Comparison of ENCODE assay signal across 8 cellular contexts in the genomic region with DNA sequence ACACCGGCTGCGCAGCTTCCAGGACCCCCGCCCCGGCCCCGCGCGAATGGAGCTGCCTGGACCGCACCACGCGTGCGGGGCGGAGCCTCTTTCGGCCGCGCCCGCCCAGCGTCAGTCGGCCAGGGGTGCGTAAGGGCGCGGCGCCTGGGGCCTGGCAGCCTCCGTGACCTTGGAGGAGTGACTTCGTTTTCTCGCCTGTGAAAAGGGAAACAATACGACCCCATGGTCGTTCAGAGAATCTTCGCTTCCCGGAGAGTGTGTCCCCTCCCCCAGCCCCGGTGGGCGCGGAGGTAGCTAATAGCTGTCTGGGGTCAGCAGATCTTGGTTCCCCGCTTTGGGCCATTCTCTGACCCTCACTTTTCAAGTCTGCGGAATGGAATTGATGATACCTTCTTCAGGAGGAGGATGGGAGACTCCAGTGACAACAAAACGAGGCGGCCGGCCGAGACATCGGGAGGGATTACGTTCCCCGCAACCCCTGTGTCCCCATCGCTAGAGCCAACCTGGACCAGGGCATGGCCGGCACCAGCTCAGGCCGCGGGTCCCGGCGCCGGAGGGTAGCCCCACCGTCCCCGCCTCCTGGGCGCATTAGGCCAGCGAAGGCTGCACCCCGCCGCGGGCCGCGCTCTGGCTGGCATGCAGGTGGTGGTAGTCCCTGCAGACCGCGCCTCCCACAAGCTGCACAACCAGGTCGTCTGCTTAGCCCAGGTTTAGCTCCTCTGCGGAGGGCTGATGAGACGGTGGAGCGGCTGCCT. TPM values are rescaled to one million over a fixed set of nuclear protein-coding genes. Genes with fewer than 3 reads are reported as not detected.
DNase-seq lines count a peak whose midpoint lies in the region; ATAC-seq and TF ChIP-seq lines count a peak whose summit lies in the region.

No MANE protein-coding gene starts in this region.

- peak in 1 of 2 donors; percentile 60 for TF ChIP-seq EP300 in tibial nerve (IDR thresholded peaks at IDR 0.05)

- H3K27me3 ChIP-seq in CD4-positive, alpha-beta memory T cell (ENCODE audit: insufficient read depth, low read length), result no peaks in the 10 kb centered on the region
- H3K27me3 ChIP-seq in HL-60 (ENCODE audit: insufficient read depth, poor library complexity, severe bottlenecking) (no peaks in the 10 kb centered on the region), PC-3 (ENCODE audit: low read length) (no peaks in the 10 kb centered on the region), fibroblast of lung (ENCODE audit: control insufficient read depth, insufficient read depth, low read length) (no peaks in the 10 kb centered on the region), tibial nerve (no peaks in the 10 kb centered on the region)

- 2 to 3% methylated on average over 22 to 34 of the region's 63 CpGs for WGBS in tibial nerve, 2 donors

- POLR2A ChIA-PET in CD4-positive, alpha-beta memory T cell (lab: Charles Lee; ENCODE audit: partially characterized antibody), result interaction anchor here (0.7 to 20.1 kb wide), 16 partner anchors 11 to 590 kb away, joined by 3 to 533 read pairs (median 6); a partner anchor contains a TSS
- POLR2A ChIA-PET in PC-3 (lab: Charles Lee; ENCODE audit: unreplicated experiment), result interaction anchor here (0.6 kb wide), 3 partner anchors 11 to 1063 kb away, joined by 3 to 13 read pairs (median 8); a partner anchor contains a TSS

- no peaks in the 10 kb centered on the region for H3K9me2 ChIP-seq in PC-3 (replicated peaks; ENCODE audit: low read length)

- H3K27ac ChIP-seq in CD4-positive, alpha-beta memory T cell (ENCODE audit: low read depth, low read length), result peak overlapping the region; percentile 83
- H3K27ac ChIP-seq in HL-60 (replicated peaks) (peak overlapping the region; percentile 81), PC-3 (ENCODE audit: low read length) (peak overlapping the region; percentile 75), fibroblast of lung (ENCODE audit: insufficient read depth, low read length) (no peak overlapping the region), tibial nerve (peak overlapping the region in 3 of 4 donors; percentile 9 to 85 (median 84))

- peak overlapping the region; percentile 89 to 97 (median 96) for H3K27ac Mint-ChIP-seq in CD4-positive, alpha-beta memory T cell
- peak overlapping the region in 2 of 3 experiments; percentile 90 to 92 for H3K27ac Mint-ChIP-seq in nephron

- peak in 1 of 2 donors; percentile 46 for TF ChIP-seq POLR2A in tibial nerve (IDR thresholded peaks at IDR 0.05)

- H3K4me3 ChIP-seq in CD4-positive, alpha-beta memory T cell (ENCODE audit: low read length in 2 of 2), result peak overlapping the region; percentile 65 to 69
- H3K4me3 ChIP-seq in HL-60 (replicated peaks; ENCODE audit: insufficient read depth, low read length) (peak overlapping the region; percentile 60), PC-3 (ENCODE audit: low read length) (peak overlapping the region; percentile 80), fibroblast of lung (replicated peaks in 1 of 4; ENCODE audit: control extremely low read depth in 1 of 4, insufficient read depth in 1 of 4, low read depth in 3 of 4, low read length in 4 of 4) (peak overlapping the region; percentile 43 to 76 (median 53)), tibial nerve (peak overlapping the region; percentile 60 to 69 (median 66))

- H3K4me3 Mint-ChIP-seq in CD4-positive, alpha-beta memory T cell, result peak overlapping the region; percentile 89 to 95 (median 92)
- peak overlapping the region; percentile 90 to 94 (median 93) for H3K4me3 Mint-ChIP-seq in nephron

- peak; percentile 78 for ATAC-seq in GM19463 (IDR thresholded peaks at IDR 0.05; ENCODE audit: unreplicated experiment)
- ATAC-seq in PC-3, result peak; percentile 83

- H3K4me2 ChIP-seq in PC-3 (ENCODE audit: low read length) (peak overlapping the region; percentile 93), fibroblast of lung (ENCODE audit: extremely low read depth, insufficient read depth, low read length) (peak overlapping the region; percentile 86)

- H3K9me3 Mint-ChIP-seq in CD4-positive, alpha-beta memory T cell, result no peaks in the 10 kb centered on the region
- H3K9me3 Mint-ChIP-seq in nephron, result no peaks in the 10 kb centered on the region

- intact Hi-C loops in CD4-positive, alpha-beta memory T cell (cut with micrococcal nuclease), result loop anchor here (1.0 kb wide), 4 partner anchors 9 to 127 kb away; a partner anchor contains a TSS
- intact Hi-C loops in PC-3 (cut with micrococcal nuclease), result loop anchor here (2.0 kb wide), 1 partner anchor 35 kb away; no protein-coding TSS in a partner anchor

- H3K4me1 Mint-ChIP-seq in CD4-positive, alpha-beta memory T cell, result peaks cover 45 to 82% (median 57%) of the 10 kb centered on the region in 4 donors
- peaks cover 36% of the 10 kb centered on the region for H3K4me1 Mint-ChIP-seq in nephron

- H4K20me1 ChIP-seq in PC-3 (ENCODE audit: low read length) (no peaks in the 10 kb centered on the region), fibroblast of lung (ENCODE audit: control insufficient read depth, extremely low read depth, insufficient read depth, low read length) (no peaks in the 10 kb centered on the region)

- peak overlapping the region; percentile 84 for H2AFZ ChIP-seq in PC-3 (ENCODE audit: low read length)
- H2AFZ ChIP-seq in fibroblast of lung (ENCODE audit: low read length), result peak overlapping the region; percentile 78

- peak; percentile 75 to 79 (median 78) for DNase-seq in CD4-positive, alpha-beta memory T cell
- peak in 1 of 2 experiments; percentile 74 for DNase-seq in HL-60 (ENCODE audit: low read depth in 1 of 2, low spot score in 1 of 2)
- peak; percentile 73 for DNase-seq in PC-3
- peak; percentile 62 for DNase-seq in activated T-helper 1 cell treated with Interleukin-2 at 50 U/mL for 16 hours (ENCODE audit: low read depth)
- peak; percentile 25 to 47 for DNase-seq in fibroblast of lung (ENCODE audit: low read depth in 2 of 2)
- no peak for DNase-seq in tibial nerve (ENCODE audit: low spot score in 2 of 2)

- no peaks in the 10 kb centered on the region for H3K36me3 ChIP-seq in CD4-positive, alpha-beta memory T cell (ENCODE audit: insufficient read depth, low read length)
- H3K36me3 ChIP-seq in PC-3 (ENCODE audit: low read depth, low read length) (no peaks in the 10 kb centered on the region), fibroblast of lung (ENCODE audit: control insufficient read depth, insufficient read depth, low read length) (no peaks in the 10 kb centered on the region), tibial nerve (no peaks in the 10 kb centered on the region)

- H3K4me1 ChIP-seq in CD4-positive, alpha-beta memory T cell (ENCODE audit: insufficient read depth, low read length), result peaks cover 69% of the 10 kb centered on the region
- H3K4me1 ChIP-seq in PC-3 (ENCODE audit: insufficient read depth, low read length) (peaks cover 53% of the 10 kb centered on the region), fibroblast of lung (ENCODE audit: control insufficient read depth, extremely low read depth, insufficient read depth, low read length) (peaks cover 8% of the 10 kb centered on the region), tibial nerve (peaks cover 0 to 31% (median 16%) of the 10 kb centered on the region in 4 donors)

- H3K79me2 ChIP-seq in PC-3 (ENCODE audit: low read length) (peaks cover 25% of the 10 kb centered on the region), fibroblast of lung (ENCODE audit: control insufficient read depth, insufficient read depth, low read length) (no peaks in the 10 kb centered on the region)

- peaks cover 0 to 5% of the 10 kb centered on the region in 2 donors for H3K36me3 Mint-ChIP-seq in CD4-positive, alpha-beta memory T cell
- no peaks in the 10 kb centered on the region for H3K36me3 Mint-ChIP-seq in nephron (ENCODE audit: low read depth)

- TF ChIP-seq CTCF in HL-60 (IDR thresholded peaks at IDR 0.05; ENCODE audit: insufficient read depth, low read length), result no peak
- TF ChIP-seq CTCF in PC-3 (conservative IDR thresholded peaks at IDR 0.05; ENCODE audit: low read depth, low read length), result no peak
- no peak for TF ChIP-seq CTCF in fibroblast of lung (conservative IDR thresholded peaks at IDR 0.05 in 1 of 2, IDR thresholded peaks at IDR 0.05 in 1 of 2; ENCODE audit: low read depth in 1 of 2, low read length in 2 of 2)
- no peak for TF ChIP-seq CTCF in nephron (IDR thresholded peaks at IDR 0.05; ENCODE audit: unreplicated experiment in 3 of 3)
- no peak for TF ChIP-seq CTCF in tibial nerve (IDR thresholded peaks at IDR 0.05)

- H3K9ac ChIP-seq in PC-3 (ENCODE audit: low read length) (peak overlapping the region; percentile 74), fibroblast of lung (ENCODE audit: insufficient read depth, low read length) (peak overlapping the region; percentile 16)

- H3K9me3 ChIP-seq in CD4-positive, alpha-beta memory T cell (ENCODE audit: control insufficient read depth in 1 of 2, low read length in 2 of 2), result no peaks in the 10 kb centered on the region
- H3K9me3 ChIP-seq in PC-3 (ENCODE audit: low read length) (no peaks in the 10 kb centered on the region), fibroblast of lung (ENCODE audit: control insufficient read depth, insufficient read depth, low read depth, low read length) (no peaks in the 10 kb centered on the region), tibial nerve (no peaks in the 10 kb centered on the region)

- BruUV-seq in PC-3 (replicated peaks; lab: Mats Ljungman, UMichigan), result TSS peak; percentile 78

- CTCF ChIA-PET in CD4-positive, alpha-beta memory T cell (lab: Charles Lee; ENCODE audit: partially characterized antibody), result interaction anchor here (0.6 to 3.9 kb wide), 14 partner anchors 9 to 152 kb away, joined by 3 to 40 read pairs (median 6); a partner anchor contains a TSS
- CTCF ChIA-PET in PC-3 (lab: Charles Lee), result interaction anchor here (0.9 to 1.4 kb wide), 3 partner anchors 26 to 127 kb away, joined by 4 to 6 read pairs (median 4); no protein-coding TSS in a partner anchor

- no peaks in the 10 kb centered on the region for H3K27me3 Mint-ChIP-seq in CD4-positive, alpha-beta memory T cell
- peaks cover 17% of the 10 kb centered on the region for H3K27me3 Mint-ChIP-seq in nephron (ENCODE audit: low read depth)

- H3F3A ChIP-seq in PC-3 (ENCODE audit: low read length, unreplicated experiment), result no peaks in the 10 kb centered on the region

RNA-seq across cellular contexts. Expression of a gene that starts 5.5 kb away (rescaled TPM):
- 1 to 10 TPM; 2.9 TPM for total RNA-seq in CD4-positive, alpha-beta memory T cell
- not detected for polyA plus RNA-seq in CD4-positive, alpha-beta memory T cell
- 0.07 TPM in 1 of 2 replicates, not detected in the other for total RNA-seq in PC-3 (2014; rRNA removed)
- under 0.01 TPM in 1 of 2 replicates, not detected in the other for total RNA-seq in fibroblast of lung
- not detected in 2 replicates for polyA plus RNA-seq in fibroblast of lung
- 0.25 and 0.44 TPM in 2 replicates for polyA plus RNA-seq in fibroblast of lung (2012)
- polyA minus RNA-seq in fibroblast of lung (ENCODE audit: low replicate concordance), result not detected in 2 replicates
- not detected for total RNA-seq in tibial nerve

RNA-seq across cellular contexts. Expression of a gene that starts 6.4 kb away (rescaled TPM):
- 100 to 1,000 TPM; 247 to 262 TPM for total RNA-seq in CD4-positive, alpha-beta memory T cell
- 1 to 10 TPM; 1.1 to 7.1 TPM for polyA plus RNA-seq in CD4-positive, alpha-beta memory T cell
- total RNA-seq in PC-3 (2014; rRNA removed) (19.2 and 28.3 TPM in 2 replicates), fibroblast of lung (2.3 and 2.6 TPM in 2 replicates), tibial nerve (10 to 100 TPM; 11.1 to 28.5 (median 21.8) TPM)
- polyA plus RNA-seq in fibroblast of lung, result 1.4 and 2.4 TPM in 2 replicates
- polyA plus RNA-seq in fibroblast of lung (2012), result 4.5 and 5.1 TPM in 2 replicates
- polyA minus RNA-seq in fibroblast of lung (ENCODE audit: low replicate concordance), result 3.4 and 5.1 TPM in 2 replicates

Comparison
In these comparisons a context has a peak if more than half of its experiments do, and no peak if none do; other contexts are left out.
1. DNase-seq: peak in CD4-positive, alpha-beta memory T cell (5 of 5), PC-3 (single experiment), activated T-helper 1 cell treated with Interleukin-2 at 50 U/mL for 16 hours (single experiment) and fibroblast of lung (2 of 2); none in tibial nerve (0 of 2).
2. Peak in every context shown above with its lines, with median percentiles within 50 percentile points of each other: H3K4me3 ChIP-seq.